In genomic region chr3:41026394-41027177, GRCh38 we compare ENCODE assay signal across 1 cellular context.
A peak's percentile ranks its signal among the peaks of the same experiment; 100 is the strongest.
TF ChIP-seq lines count a peak whose summit lies in the region.

No MANE protein-coding gene starts in this region.

TF ChIP-seq in SK-N-SH treated with all-trans-retinoic acid at 6 μM for 48 hours, 23 proteins besides CTCF, POLR2A, EP300 and RAD21 (continued from another document):
- TF ChIP-seq POU6F1 (CRISPR knock-in tag; IDR thresholded peaks at IDR 0.05; ENCODE audit: borderline replicate concordance, low read depth) (no peak), ZNF70 (CRISPR knock-in tag; IDR thresholded peaks at IDR 0.05) (no peak), GLIS3 (CRISPR knock-in tag; IDR thresholded peaks at IDR 0.05) (no peak), ZNF565 (CRISPR knock-in tag; conservative IDR thresholded peaks at IDR 0.05; ENCODE audit: low read depth) (no peak), CSRNP3 (CRISPR knock-in tag; IDR thresholded peaks at IDR 0.05) (no peak), BACH2 (CRISPR knock-in tag; IDR thresholded peaks at IDR 0.05; ENCODE audit: borderline replicate concordance) (no peak), TSHZ2 (CRISPR knock-in tag; IDR thresholded peaks at IDR 0.05) (peak; percentile 72; the same call in 1 of the 2 replicates), ZFP3 (CRISPR knock-in tag; IDR thresholded peaks at IDR 0.05) (0 out of 2 replicates have a peak, but pooled peaks have one; percentile 63), ARNTL (CRISPR knock-in tag; IDR thresholded peaks at IDR 0.05; ENCODE audit: borderline replicate concordance, low read depth) (no peak)
TF ChIP-seq in SK-N-SH treated with all-trans-retinoic acid at 6 μM for 48 hours: peak in this region for 3.
